13 cellular contexts compared by ENCODE assay signal in genomic region chr5:157030692-157031091, GRCh38. TPM values are rescaled to one million over a fixed set of nuclear protein-coding genes. Genes with fewer than 3 reads are reported as not detected.
DNase-seq lines count a peak whose midpoint lies in the region; ATAC-seq and TF ChIP-seq lines count a peak whose summit lies in the region.
"Had no signal": no experiment of that assay in that cellular context is flagged by ENCODE, and none has a peak within 500 bp of the region (broad histone marks: within the 10 kb centered on the region; RNA-seq: fewer than 3 reads in every experiment).

No MANE protein-coding gene starts in this region.

- ATAC-seq in effector memory CD8-positive, alpha-beta T cell (replicated peaks) = peak; percentile 88
- peak; percentile 95 for ATAC-seq in stimulated activated effector memory CD8-positive, alpha-beta T cell treated with anti-CD3 and anti-CD28 coated beads, Interleukin-12 subunit alpha, Interleukin-12 subunit beta, amount 100 ng/mL, for 72 hours
- ATAC-seq in GM21381 (IDR thresholded peaks at IDR 0.05; ENCODE audit: unreplicated experiment) (no peak), HG02798 (IDR thresholded peaks at IDR 0.05; ENCODE audit: poor library complexity, unreplicated experiment) (no peak)

- POLR2A ChIA-PET in OCI-LY7 (lab: Charles Lee) = interaction anchor here (0.6 to 1.3 kb wide), 6 partner anchors 20 to 142 kb away, joined by 3 to 4 read pairs (median 3); no protein-coding TSS in a partner anchor

- no peaks in the 10 kb centered on the region for H3K79me2 ChIP-seq in OCI-LY7 (ENCODE audit: insufficient read depth, low read depth, low read length)

- H3K4me2 ChIP-seq in OCI-LY7 (ENCODE audit: low read length) = no peak overlapping the region

- peaks cover 36% of the 10 kb centered on the region for H3K36me3 Mint-ChIP-seq in activated CD4-positive, alpha-beta T cell treated with anti-CD3 and anti-CD28 coated beads, Interleukin-2, amount 10 ng/mL, durations not matched to agents 24 days and 14 days (ENCODE audit: low read depth)
- H3K36me3 Mint-ChIP-seq in effector memory CD8-positive, alpha-beta T cell (ENCODE audit: insufficient read depth) = no peaks in the 10 kb centered on the region
- peaks cover under 1% of the 10 kb centered on the region for H3K36me3 Mint-ChIP-seq in stimulated activated effector memory CD8-positive, alpha-beta T cell treated with anti-CD3 and anti-CD28 coated beads, Interleukin-12 subunit alpha, Interleukin-12 subunit beta, amount 100 ng/mL, for 72 hours

- peaks cover 67% of the 10 kb centered on the region for H3K4me1 Mint-ChIP-seq in activated CD4-positive, alpha-beta T cell treated with anti-CD3 and anti-CD28 coated beads, Interleukin-2, amount 10 ng/mL, durations not matched to agents 24 days and 14 days
- peaks cover 10 to 32% of the 10 kb centered on the region in 2 donors for H3K4me1 Mint-ChIP-seq in effector memory CD8-positive, alpha-beta T cell (ENCODE audit: low read depth in 2 of 2)
- peaks cover 34% of the 10 kb centered on the region for H3K4me1 Mint-ChIP-seq in stimulated activated effector memory CD8-positive, alpha-beta T cell treated with anti-CD3 and anti-CD28 coated beads, Interleukin-12 subunit alpha, Interleukin-12 subunit beta, amount 100 ng/mL, for 72 hours

- no peak overlapping the region for H3K4me3 Mint-ChIP-seq in activated CD4-positive, alpha-beta T cell treated with anti-CD3 and anti-CD28 coated beads, Interleukin-2, amount 10 ng/mL, durations not matched to agents 24 days and 14 days
- peak overlapping the region in 1 of 2 donors; percentile 14 for H3K4me3 Mint-ChIP-seq in effector memory CD8-positive, alpha-beta T cell
- no peak overlapping the region for H3K4me3 Mint-ChIP-seq in stimulated activated effector memory CD8-positive, alpha-beta T cell treated with anti-CD3 and anti-CD28 coated beads, Interleukin-12 subunit alpha, Interleukin-12 subunit beta, amount 100 ng/mL, for 72 hours

- BruUV-seq in OCI-LY7 (replicated peaks; lab: Mats Ljungman, UMichigan) = no TSS peak

- H4K20me1 ChIP-seq in OCI-LY7 (ENCODE audit: insufficient read depth, low read length) = no peaks in the 10 kb centered on the region

- H3K9me3 ChIP-seq in OCI-LY7 (ENCODE audit: low read length) = no peaks in the 10 kb centered on the region

- CTCF ChIA-PET in OCI-LY7 (lab: Charles Lee; ENCODE audit: unreplicated experiment) = no interaction called here

- no peak for TF ChIP-seq CTCF in OCI-LY7 (conservative IDR thresholded peaks at IDR 0.05; ENCODE audit: low read length)

- peak overlapping the region; percentile 68; the same call in 1 of the 2 replicates for H2AFZ ChIP-seq in OCI-LY7 (ENCODE audit: low read length)

- intact Hi-C loops in activated CD4-positive, alpha-beta T cell treated with anti-CD3 and anti-CD28 coated beads, Interleukin-2, amount 10 ng/mL, durations not matched to agents 24 days and 14 days (cut with micrococcal nuclease) = loop anchor here (1.0 kb wide), 1 partner anchor 42 kb away; no protein-coding TSS in a partner anchor
- intact Hi-C loops in OCI-LY7 (cut with micrococcal nuclease; ENCODE audit: unreplicated experiment) = no loop called here

- no peak overlapping the region for H3K27ac ChIP-seq in OCI-LY7 (ENCODE audit: low read depth, low read length, poor library complexity, severe bottlenecking)

- H3K27me3 Mint-ChIP-seq in activated CD4-positive, alpha-beta T cell treated with anti-CD3 and anti-CD28 coated beads, Interleukin-2, amount 10 ng/mL, durations not matched to agents 24 days and 14 days = no peaks in the 10 kb centered on the region
- no peaks in the 10 kb centered on the region for H3K27me3 Mint-ChIP-seq in effector memory CD8-positive, alpha-beta T cell

- no peak for DNase-seq in activated CD4-positive, alpha-beta T cell treated with anti-CD3 and anti-CD28 coated beads, Interleukin-2, amount 10 ng/mL, durations not matched to agents 24 days and 14 days
- no peak for DNase-seq in activated CD4-positive, alpha-beta T cell treated with anti-CD3 and anti-CD28 coated beads, Interleukin-2, amount 50 U/mL, for 1 hour
- no peak for DNase-seq in OCI-LY7 (ENCODE audit: low spot score)
- DNase-seq in effector memory CD8-positive, alpha-beta T cell = no peak
- DNase-seq in stimulated activated effector memory CD8-positive, alpha-beta T cell treated with anti-CD3 and anti-CD28 coated beads, Interleukin-12 subunit alpha, Interleukin-12 subunit beta, amount 100 ng/mL, for 72 hours (ENCODE audit: low spot score in 2 of 2) = no peak
- no peak for DNase-seq in AG20443 (ENCODE audit: low spot score)
- DNase-seq: Calu3, DMS79, GOT3, NCI-H2081 had no signal

- no peaks in the 10 kb centered on the region for H3K36me3 ChIP-seq in OCI-LY7 (ENCODE audit: insufficient read depth, low read length)

- H3K9me2 ChIP-seq in OCI-LY7 (ENCODE audit: insufficient read depth, low read length) = no peaks in the 10 kb centered on the region

- H3K27ac Mint-ChIP-seq in activated CD4-positive, alpha-beta T cell treated with anti-CD3 and anti-CD28 coated beads, Interleukin-2, amount 10 ng/mL, durations not matched to agents 24 days and 14 days = peak overlapping the region; percentile 19
- peak overlapping the region; percentile 20 to 82 for H3K27ac Mint-ChIP-seq in effector memory CD8-positive, alpha-beta T cell
- peak overlapping the region; percentile 46 for H3K27ac Mint-ChIP-seq in stimulated activated effector memory CD8-positive, alpha-beta T cell treated with anti-CD3 and anti-CD28 coated beads, Interleukin-12 subunit alpha, Interleukin-12 subunit beta, amount 100 ng/mL, for 72 hours

- H3K9me3 Mint-ChIP-seq in activated CD4-positive, alpha-beta T cell treated with anti-CD3 and anti-CD28 coated beads, Interleukin-2, amount 10 ng/mL, durations not matched to agents 24 days and 14 days = no peaks in the 10 kb centered on the region
- no peaks in the 10 kb centered on the region for H3K9me3 Mint-ChIP-seq in effector memory CD8-positive, alpha-beta T cell
- no peaks in the 10 kb centered on the region for H3K9me3 Mint-ChIP-seq in stimulated activated effector memory CD8-positive, alpha-beta T cell treated with anti-CD3 and anti-CD28 coated beads, Interleukin-12 subunit alpha, Interleukin-12 subunit beta, amount 100 ng/mL, for 72 hours

- peaks cover 43% of the 10 kb centered on the region for H3K4me1 ChIP-seq in OCI-LY7 (ENCODE audit: insufficient read depth, low read length, poor library complexity, severe bottlenecking)

- H3K4me3 ChIP-seq in OCI-LY7 (ENCODE audit: low read depth, low read length, poor library complexity, severe bottlenecking) = no peak overlapping the region

RNA-seq across cellular contexts. Expression of gene HAVCR1, which starts 28.2 kb away (rescaled TPM):
- total RNA-seq in activated CD4-positive, alpha-beta T cell treated with anti-CD3 and anti-CD28 coated beads, Interleukin-2, amount 10 ng/mL, durations not matched to agents 24 days and 14 days = 1.6 and 2.2 TPM in 2 replicates
- total RNA-seq in OCI-LY7 (2014; rRNA removed; shearing (Covaris generic)) = 0.13 TPM in 1 of 2 replicates, not detected in the other
- total RNA-seq in OCI-LY7 (2022) = not detected in 2 replicates
- total RNA-seq: G401 had no signal

Comparison
In these comparisons a context has a peak if more than half of its experiments do, and no peak if none do; other contexts are left out.
1. ATAC-seq: peak in effector memory CD8-positive, alpha-beta T cell (single experiment) and stimulated activated effector memory CD8-positive, alpha-beta T cell treated with anti-CD3 and anti-CD28 coated beads, Interleukin-12 subunit alpha, Interleukin-12 subunit beta, amount 100 ng/mL, for 72 hours (single experiment); none in GM21381 (single experiment) and HG02798 (single experiment).
2. Peak in every context shown above with its lines, with median percentiles within 50 percentile points of each other: H3K27ac Mint-ChIP-seq.